ENCODE assay signal across 8 cellular contexts in genomic region chr1:25148673-25149300, GRCh38.
A peak's percentile ranks its signal among the peaks of the same experiment; 100 is the strongest.
DNase-seq lines count a peak whose midpoint lies in the region; ATAC-seq and TF ChIP-seq lines count a peak whose summit lies in the region.

No MANE protein-coding gene starts in this region.

- peaks cover 86% of the 10 kb centered on the region for H3K27me3 ChIP-seq in left ventricle myocardium inferior (ENCODE audit: low read depth)
- peaks cover 10% of the 10 kb centered on the region for H3K27me3 ChIP-seq in Panc1 (ENCODE audit: control insufficient read depth, insufficient read depth, low read length)

- in situ Hi-C loops in Panc1 (cut with HindIII; ENCODE audit: low pct_unique_long_range_greater_than_20kb, low sequenced_read_pairs) = no loop called here

- peak; percentile 58 for TF ChIP-seq CTCF in left ventricle myocardium inferior (IDR thresholded peaks at IDR 0.05; ENCODE audit: borderline replicate concordance)
- peak; percentile 16 for TF ChIP-seq CTCF in Panc1 (IDR thresholded peaks at IDR 0.05)

- ATAC-seq in left cardiac atrium (no peak), Panc1 (no peak), HG02885 (IDR thresholded peaks at IDR 0.05; ENCODE audit: poor library complexity, unreplicated experiment) (no peak), HG03108 (IDR thresholded peaks at IDR 0.05; ENCODE audit: unreplicated experiment) (no peak), GM18870 (IDR thresholded peaks at IDR 0.05; ENCODE audit: unreplicated experiment) (no peak)
- ATAC-seq in effector memory CD8-positive, alpha-beta T cell (replicated peaks) = peak; percentile 83
- ATAC-seq in stimulated activated naive CD8-positive, alpha-beta T cell treated with anti-CD3 and anti-CD28 coated beads, Interleukin-15, Interleukin-2, amounts not matched to agents 100 U/mL and 50 U/mL, for 24 hours = peak; percentile 59

- DNase-seq in left ventricle myocardium inferior (no peak), left cardiac atrium (no peak), Panc1 (ENCODE audit: low read depth, low spot score) (peak; percentile 7)
- peak; percentile 38 to 46 (median 43) for DNase-seq in effector memory CD8-positive, alpha-beta T cell
- peak; percentile 28 for DNase-seq in stimulated activated naive CD8-positive, alpha-beta T cell treated with anti-CD3 and anti-CD28 coated beads, Interleukin-15, Interleukin-2, amounts not matched to agents 100 U/mL and 50 U/mL, for 24 hours

- CTCF ChIA-PET in Panc1 (lab: Charles Lee) = no interaction called here

- peaks cover 42 to 46% of the 10 kb centered on the region in 2 donors for H3K27me3 Mint-ChIP-seq in effector memory CD8-positive, alpha-beta T cell

- H3K4me1 ChIP-seq in left ventricle myocardium inferior = no peaks in the 10 kb centered on the region
- H3K4me1 ChIP-seq in Panc1 (ENCODE audit: control insufficient read depth, insufficient read depth, low read length) = no peaks in the 10 kb centered on the region

- H3K4me3 Mint-ChIP-seq in effector memory CD8-positive, alpha-beta T cell = no peak overlapping the region

- H3K4me1 Mint-ChIP-seq in effector memory CD8-positive, alpha-beta T cell (ENCODE audit: low read depth in 2 of 2) = peaks cover 6 to 9% of the 10 kb centered on the region in 2 donors

- H3K36me3 ChIP-seq in left ventricle myocardium inferior (no peaks in the 10 kb centered on the region), Panc1 (ENCODE audit: control insufficient read depth, insufficient read depth, low read length) (no peaks in the 10 kb centered on the region)

- no TSS peak for BruUV-seq in Panc1 (replicated peaks; lab: Mats Ljungman, UMichigan)

- H3K9me3 ChIP-seq in left ventricle myocardium inferior (replicated peaks) (peaks cover 3% of the 10 kb centered on the region), Panc1 (ENCODE audit: control insufficient read depth, insufficient read depth, low read depth, low read length) (no peaks in the 10 kb centered on the region)

- H3K4me3 ChIP-seq in left ventricle myocardium inferior (no peak overlapping the region), Panc1 (ENCODE audit: low read depth in 2 of 2, low read length in 2 of 2) (no peak overlapping the region)

- intact Hi-C loops in left ventricle myocardium inferior (cut with micrococcal nuclease) = no loop called here
- intact Hi-C loops in left cardiac atrium (cut with DNase I) = no loop called here
- intact Hi-C loops in Panc1 (cut with micrococcal nuclease; ENCODE audit: unreplicated experiment) = no loop called here

- no peaks in the 10 kb centered on the region for H3K9me3 Mint-ChIP-seq in effector memory CD8-positive, alpha-beta T cell

- peaks cover 3% of the 10 kb centered on the region for H3K36me3 Mint-ChIP-seq in effector memory CD8-positive, alpha-beta T cell (ENCODE audit: insufficient read depth)

- POLR2A ChIA-PET in Panc1 (lab: Charles Lee) = no interaction called here

- no peak overlapping the region for H3K27ac Mint-ChIP-seq in effector memory CD8-positive, alpha-beta T cell

- H3K27ac ChIP-seq in left ventricle myocardium inferior (replicated peaks) = no peak overlapping the region
- no peak overlapping the region for H3K27ac ChIP-seq in Panc1 (ENCODE audit: low read length)

Comparison
In these comparisons a context has a peak if more than half of its experiments do, and no peak if none do; other contexts are left out.
1. DNase-seq: peak in Panc1 (single experiment), effector memory CD8-positive, alpha-beta T cell (3 of 3) and stimulated activated naive CD8-positive, alpha-beta T cell treated with anti-CD3 and anti-CD28 coated beads, Interleukin-15, Interleukin-2, amounts not matched to agents 100 U/mL and 50 U/mL, for 24 hours (single experiment); none in left ventricle myocardium inferior (single experiment) and left cardiac atrium (single experiment).
2. ATAC-seq: peak in effector memory CD8-positive, alpha-beta T cell (single experiment) and stimulated activated naive CD8-positive, alpha-beta T cell treated with anti-CD3 and anti-CD28 coated beads, Interleukin-15, Interleukin-2, amounts not matched to agents 100 U/mL and 50 U/mL, for 24 hours (single experiment); none in left cardiac atrium (0 of 2), Panc1 (single experiment), HG02885 (single experiment), HG03108 (single experiment) and GM18870 (single experiment).